ENCODE assay signal across 9 cellular contexts in genomic region chr15:53962646-53963561, GRCh38. TPM values are rescaled to one million over a fixed set of nuclear protein-coding genes. Genes with fewer than 3 reads are reported as not detected.
DNase-seq lines count a peak whose midpoint lies in the region; ATAC-seq, FAIRE-seq and TF ChIP-seq lines count a peak whose summit lies in the region.
"Had no signal": no experiment of that assay in that cellular context is flagged by ENCODE, and none has a peak within 500 bp of the region (broad histone marks: within the 10 kb centered on the region; RNA-seq: fewer than 3 reads in every experiment).

No MANE protein-coding gene starts in this region.

- no peaks in the 10 kb centered on the region for H3K9me2 ChIP-seq in neural cell (ENCODE audit: insufficient read depth, low read length)

- H3K79me2 ChIP-seq in neural cell (replicated peaks; ENCODE audit: insufficient read depth, low read length): no peaks in the 10 kb centered on the region

- no peaks in the 10 kb centered on the region for H4K20me1 ChIP-seq in neural cell (ENCODE audit: insufficient read depth)

- H2AFZ ChIP-seq in neural cell (ENCODE audit: low read depth, low read length): no peak overlapping the region

- no peak for TF ChIP-seq EP300 in neural cell (conservative IDR thresholded peaks at IDR 0.05; ENCODE audit: poor library complexity, severe bottlenecking)

- H3F3A ChIP-seq in neural cell (ENCODE audit: insufficient read depth, low read length, poor library complexity, severe bottlenecking): no peaks in the 10 kb centered on the region

- peak; percentile 35 for DNase-seq in activated CD4-positive, alpha-beta T cell treated with anti-CD3 and anti-CD28 coated beads for 48 hours
- DNase-seq in activated CD4-positive, alpha-beta T cell treated with anti-CD3 and anti-CD28 coated beads for 4 hours: no peak
- peak; percentile 18 for DNase-seq in NCI-H460 (ENCODE audit: extremely low read depth, low read depth)
- peak; percentile 78 for DNase-seq in cerebellar cortex (ENCODE audit: low spot score)
- no peak for DNase-seq in stimulated activated naive CD4-positive, alpha-beta T cell (lab: John Stamatoyannopoulos, UW)
- no peak for DNase-seq in frontal cortex (ENCODE audit: low spot score in 2 of 2)
- DNase-seq: naive B cell had no signal

- TF ChIP-seq CTCF in neural cell (IDR thresholded peaks at IDR 0.05; ENCODE audit: poor library complexity, severe bottlenecking): peak; percentile 80

- no peak overlapping the region for H3K27ac ChIP-seq in neural cell (ENCODE audit: low read length)

- peak; percentile 80 for TF ChIP-seq RAD21 in neural cell (conservative IDR thresholded peaks at IDR 0.05)

- H3K27me3 ChIP-seq in neural cell (ENCODE audit: insufficient read depth, low read depth, low read length): no peaks in the 10 kb centered on the region

- H3K9ac ChIP-seq in neural cell (ENCODE audit: low read length): no peak overlapping the region

- no peak for FAIRE-seq in frontal cortex (lab: Jason Lieb, UNC)

- ATAC-seq in HG02798 (IDR thresholded peaks at IDR 0.05; ENCODE audit: poor library complexity, unreplicated experiment): no peak

- no peaks in the 10 kb centered on the region for H3K36me3 ChIP-seq in neural cell (ENCODE audit: insufficient read depth, low read length)

- no peak overlapping the region for H3K4me2 ChIP-seq in neural cell (ENCODE audit: low read length)

- no peak overlapping the region for H3K4me3 ChIP-seq in neural cell (ENCODE audit: low read length)

- no peaks in the 10 kb centered on the region for H3K9me3 ChIP-seq in neural cell (ENCODE audit: low read length)

TF ChIP-seq in neural cell, 6 proteins besides CTCF, POLR2A, EP300 and RAD21:
- TF ChIP-seq SMC3 (conservative IDR thresholded peaks at IDR 0.05; ENCODE audit: poor library complexity) (peak; percentile 82), TAF1 (IDR thresholded peaks at IDR 0.05; ENCODE audit: low read depth) (no peak)
- TF ChIP-seq, protein P1, sequence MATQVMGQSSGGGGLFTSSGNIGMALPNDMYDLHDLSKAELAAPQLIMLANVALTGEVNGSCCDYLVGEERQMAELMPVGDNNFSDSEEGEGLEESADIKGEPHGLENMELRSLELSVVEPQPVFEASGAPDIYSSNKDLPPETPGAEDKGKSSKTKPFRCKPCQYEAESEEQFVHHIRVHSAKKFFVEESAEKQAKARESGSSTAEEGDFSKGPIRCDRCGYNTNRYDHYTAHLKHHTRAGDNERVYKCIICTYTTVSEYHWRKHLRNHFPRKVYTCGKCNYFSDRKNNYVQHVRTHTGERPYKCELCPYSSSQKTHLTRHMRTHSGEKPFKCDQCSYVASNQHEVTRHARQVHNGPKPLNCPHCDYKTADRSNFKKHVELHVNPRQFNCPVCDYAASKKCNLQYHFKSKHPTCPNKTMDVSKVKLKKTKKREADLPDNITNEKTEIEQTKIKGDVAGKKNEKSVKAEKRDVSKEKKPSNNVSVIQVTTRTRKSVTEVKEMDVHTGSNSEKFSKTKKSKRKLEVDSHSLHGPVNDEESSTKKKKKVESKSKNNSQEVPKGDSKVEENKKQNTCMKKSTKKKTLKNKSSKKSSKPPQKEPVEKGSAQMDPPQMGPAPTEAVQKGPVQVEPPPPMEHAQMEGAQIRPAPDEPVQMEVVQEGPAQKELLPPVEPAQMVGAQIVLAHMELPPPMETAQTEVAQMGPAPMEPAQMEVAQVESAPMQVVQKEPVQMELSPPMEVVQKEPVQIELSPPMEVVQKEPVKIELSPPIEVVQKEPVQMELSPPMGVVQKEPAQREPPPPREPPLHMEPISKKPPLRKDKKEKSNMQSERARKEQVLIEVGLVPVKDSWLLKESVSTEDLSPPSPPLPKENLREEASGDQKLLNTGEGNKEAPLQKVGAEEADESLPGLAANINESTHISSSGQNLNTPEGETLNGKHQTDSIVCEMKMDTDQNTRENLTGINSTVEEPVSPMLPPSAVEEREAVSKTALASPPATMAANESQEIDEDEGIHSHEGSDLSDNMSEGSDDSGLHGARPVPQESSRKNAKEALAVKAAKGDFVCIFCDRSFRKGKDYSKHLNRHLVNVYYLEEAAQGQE (IDR thresholded peaks at IDR 0.05; ENCODE audit: borderline replicate concordance): no peak

RNA-seq across cellular contexts. Expression of gene UNC13C, which starts 15.3 kb away (rescaled TPM):
- not detected in 2 replicates for total RNA-seq in NCI-H460 (2014; rRNA removed; shearing (Covaris generic))
- not detected in 2 replicates for polyA plus RNA-seq in NCI-H460 (2014; cell fraction: nucleus; rRNA removed)
- polyA plus RNA-seq in neural cell: 2.9 and 4.0 TPM in 2 replicates
- polyA minus RNA-seq in neural cell: 23.6 and 25.1 TPM in 2 replicates
- total RNA-seq in frontal cortex: 18.8 TPM

Comparison
In these comparisons a context has a peak if more than half of its experiments do, and no peak if none do; other contexts are left out.
1. DNase-seq: peak in activated CD4-positive, alpha-beta T cell treated with anti-CD3 and anti-CD28 coated beads for 48 hours (single experiment), NCI-H460 (single experiment) and cerebellar cortex (single experiment); none in activated CD4-positive, alpha-beta T cell treated with anti-CD3 and anti-CD28 coated beads for 4 hours (0 of 2), stimulated activated naive CD4-positive, alpha-beta T cell (0 of 6) and frontal cortex (0 of 2).
2. RNA of gene UNC13C, which starts 15.3 kb away (total RNA-seq): 18.8 TPM in frontal cortex (single experiment); not detected in NCI-H460; every median in the first group is over 10 times any median in the second.